In genomic region chr16:19210175-19210924, GRCh38 we compare ENCODE assay signal across 9 cellular contexts. TPM values are rescaled to one million over a fixed set of nuclear protein-coding genes. Genes with fewer than 3 reads are reported as not detected.
DNase-seq lines count a peak whose midpoint lies in the region; ATAC-seq, FAIRE-seq and TF ChIP-seq lines count a peak whose summit lies in the region.
"Had no signal": no experiment of that assay in that cellular context is flagged by ENCODE, and none has a peak within 500 bp of the region (broad histone marks: within the 10 kb centered on the region; RNA-seq: fewer than 3 reads in every experiment).

No MANE protein-coding gene starts in this region.

- TF ChIP-seq POLR2A in HCT116 (IDR thresholded peaks at IDR 0.05; ENCODE audit: borderline replicate concordance, extremely low read depth, insufficient read depth, insufficient read length), result no peak

- no peak overlapping the region for H3K9ac ChIP-seq in HCT116 (ENCODE audit: low read length)
- H3K9ac ChIP-seq in iPS-20b (ENCODE audit: low read depth, low read length), result peak overlapping the region; percentile 16; the same call in 1 of the 2 replicates
- no peak overlapping the region for H3K9ac ChIP-seq in smooth muscle cell (ENCODE audit: low read depth)

- TF ChIP-seq RAD21 in HCT116 (IDR thresholded peaks at IDR 0.05; ENCODE audit: low read depth), result no peak

- intact Hi-C loops in HCT116 (cut with micrococcal nuclease), result no loop called here

- H2AFZ ChIP-seq in HCT116 (ENCODE audit: low read depth, low read length, poor library complexity, severe bottlenecking) (no peak overlapping the region), smooth muscle cell (ENCODE audit: low read depth) (no peak overlapping the region)

- H3K27me3 ChIP-seq in HCT116 (ENCODE audit: insufficient read depth, low read length) (no peaks in the 10 kb centered on the region), iPS-20b (ENCODE audit: insufficient read depth, low read length) (no peaks in the 10 kb centered on the region), SJCRH30 (no peaks in the 10 kb centered on the region), smooth muscle cell (ENCODE audit: low read depth) (no peaks in the 10 kb centered on the region)
- H3K27me3 ChIP-seq: gastrocnemius medialis had no signal

- 52% methylated on average over 10 of the region's 10 CpGs for WGBS in smooth muscle cell (ENCODE audit: low lambda C conversion rate)

- H3K4me3 ChIP-seq in HCT116 (replicated peaks in 1 of 2; ENCODE audit: low read depth in 1 of 2, low read length in 2 of 2) (no peak overlapping the region), iPS-20b (ENCODE audit: low read length) (no peak overlapping the region), SJCRH30 (no peak overlapping the region), smooth muscle cell (no peak overlapping the region)
- H3K4me3 ChIP-seq: gastrocnemius medialis had no signal

- CTCF ChIA-PET in HCT116 (lab: Charles Lee), result no interaction called here

- H3K36me3 ChIP-seq in HCT116 (ENCODE audit: control insufficient read depth in 1 of 2, insufficient read depth in 2 of 2, low read length in 2 of 2), result no peaks in the 10 kb centered on the region
- no peaks in the 10 kb centered on the region for H3K36me3 ChIP-seq in iPS-20b (ENCODE audit: insufficient read depth, low read depth, low read length)
- no peaks in the 10 kb centered on the region for H3K36me3 ChIP-seq in SJCRH30
- no peaks in the 10 kb centered on the region for H3K36me3 ChIP-seq in smooth muscle cell (ENCODE audit: low read depth)
- H3K36me3 ChIP-seq: gastrocnemius medialis had no signal

- no peaks in the 10 kb centered on the region for H3K9me2 ChIP-seq in HCT116 (ENCODE audit: insufficient read depth)

- H3K27ac ChIP-seq in HCT116 (ENCODE audit: low read depth, low read length) (no peak overlapping the region), iPS-20b (ENCODE audit: low read length) (no peak overlapping the region), SJCRH30 (no peak overlapping the region), smooth muscle cell (ENCODE audit: low read depth) (no peak overlapping the region)
- H3K27ac ChIP-seq: gastrocnemius medialis had no signal

- DNase-seq in GM18507 (ENCODE audit: extremely low spot score, insufficient read length, low read depth) (no peak), HCT116 (ENCODE audit: low read depth, low spot score) (peak; percentile 27), NAMALWA (ENCODE audit: low spot score) (peak; percentile 79), GOT3 (lab: John Stamatoyannopoulos, UW) (no peak), SJCRH30 (no peak), smooth muscle cell (lab: John Stamatoyannopoulos, UW; ENCODE audit: unreplicated experiment) (no peak), iPS-NIHi7 (ENCODE audit: extremely low spot score) (no peak)
- DNase-seq: gastrocnemius medialis had no signal

- peak; percentile 70 for ATAC-seq in HCT116
- ATAC-seq: gastrocnemius medialis had no signal

- no peaks in the 10 kb centered on the region for H3K79me2 ChIP-seq in HCT116 (ENCODE audit: insufficient read depth, low read length)
- H3K79me2 ChIP-seq in smooth muscle cell (ENCODE audit: low read depth), result no peaks in the 10 kb centered on the region

- no TSS peak for BruUV-seq in HCT116 (replicated peaks; lab: Mats Ljungman, UMichigan)

- peaks cover 4% of the 10 kb centered on the region in 2 experiments; a peak in 2 of 4 replicates for H3K9me3 ChIP-seq in HCT116 (ENCODE audit: control insufficient read depth in 1 of 2, insufficient read depth in 1 of 2, low read depth in 1 of 2, low read length in 2 of 2)
- peaks cover 5% of the 10 kb centered on the region; the same call in 1 of the 2 replicates for H3K9me3 ChIP-seq in iPS-20b (ENCODE audit: insufficient read depth, low read depth, low read length)
- no peaks in the 10 kb centered on the region for H3K9me3 ChIP-seq in SJCRH30 (replicated peaks)
- no peaks in the 10 kb centered on the region for H3K9me3 ChIP-seq in smooth muscle cell (replicated peaks; ENCODE audit: low read depth)
- H3K9me3 ChIP-seq: gastrocnemius medialis had no signal

- H4K20me1 ChIP-seq in HCT116 (ENCODE audit: insufficient read depth) (no peaks in the 10 kb centered on the region), smooth muscle cell (ENCODE audit: low read depth) (no peaks in the 10 kb centered on the region)

- no peaks in the 10 kb centered on the region for H3F3A ChIP-seq in smooth muscle cell (ENCODE audit: low read depth)

- TF ChIP-seq CTCF in HCT116 (IDR thresholded peaks at IDR 0.05 in 2 of 3, conservative IDR thresholded peaks at IDR 0.05 in 1 of 3; ENCODE audit: borderline replicate concordance in 1 of 3, insufficient read depth in 1 of 3, low read depth in 2 of 3, low read length in 2 of 3), result no peak
- no peak for TF ChIP-seq CTCF in smooth muscle cell (IDR thresholded peaks at IDR 0.05; ENCODE audit: borderline replicate concordance, insufficient read depth, poor library complexity, severe bottlenecking)

- POLR2A ChIA-PET in HCT116 (lab: Charles Lee), result no interaction called here

- H3K4me1 ChIP-seq in HCT116 (ENCODE audit: control insufficient read depth in 1 of 2, insufficient read depth in 2 of 2, low read length in 2 of 2) (peaks cover 10 to 15% of the 10 kb centered on the region in 2 experiments), iPS-20b (ENCODE audit: insufficient read depth, low read length) (peaks cover 11% of the 10 kb centered on the region), SJCRH30 (no peaks in the 10 kb centered on the region), smooth muscle cell (ENCODE audit: low read depth) (peaks cover 12% of the 10 kb centered on the region)
- H3K4me1 ChIP-seq: gastrocnemius medialis had no signal

- RAD21 ChIA-PET in HCT116 (lab: Charles Lee; ENCODE audit: low non-redundant PET in 1 of 2, low total read pairs in 2 of 2, uncharacterized antibody in 2 of 2, unreplicated experiment in 2 of 2), result no interaction called here

- H3K4me2 ChIP-seq in HCT116 (ENCODE audit: low read length) (peak overlapping the region; percentile 38; the same call in 1 of the 2 replicates), smooth muscle cell (no peak overlapping the region)

- FAIRE-seq in GM18507 (lab: Jason Lieb, UNC), result peak; percentile 68

TF ChIP-seq in HCT116, 20 proteins besides CTCF, POLR2A, EP300 and RAD21 (continues in another document):
- no peak for TF ChIP-seq ELF1 (IDR thresholded peaks at IDR 0.05; ENCODE audit: borderline replicate concordance, low read depth)
- no peak for TF ChIP-seq ZFX (IDR thresholded peaks at IDR 0.05)
- TF ChIP-seq, protein P1, sequence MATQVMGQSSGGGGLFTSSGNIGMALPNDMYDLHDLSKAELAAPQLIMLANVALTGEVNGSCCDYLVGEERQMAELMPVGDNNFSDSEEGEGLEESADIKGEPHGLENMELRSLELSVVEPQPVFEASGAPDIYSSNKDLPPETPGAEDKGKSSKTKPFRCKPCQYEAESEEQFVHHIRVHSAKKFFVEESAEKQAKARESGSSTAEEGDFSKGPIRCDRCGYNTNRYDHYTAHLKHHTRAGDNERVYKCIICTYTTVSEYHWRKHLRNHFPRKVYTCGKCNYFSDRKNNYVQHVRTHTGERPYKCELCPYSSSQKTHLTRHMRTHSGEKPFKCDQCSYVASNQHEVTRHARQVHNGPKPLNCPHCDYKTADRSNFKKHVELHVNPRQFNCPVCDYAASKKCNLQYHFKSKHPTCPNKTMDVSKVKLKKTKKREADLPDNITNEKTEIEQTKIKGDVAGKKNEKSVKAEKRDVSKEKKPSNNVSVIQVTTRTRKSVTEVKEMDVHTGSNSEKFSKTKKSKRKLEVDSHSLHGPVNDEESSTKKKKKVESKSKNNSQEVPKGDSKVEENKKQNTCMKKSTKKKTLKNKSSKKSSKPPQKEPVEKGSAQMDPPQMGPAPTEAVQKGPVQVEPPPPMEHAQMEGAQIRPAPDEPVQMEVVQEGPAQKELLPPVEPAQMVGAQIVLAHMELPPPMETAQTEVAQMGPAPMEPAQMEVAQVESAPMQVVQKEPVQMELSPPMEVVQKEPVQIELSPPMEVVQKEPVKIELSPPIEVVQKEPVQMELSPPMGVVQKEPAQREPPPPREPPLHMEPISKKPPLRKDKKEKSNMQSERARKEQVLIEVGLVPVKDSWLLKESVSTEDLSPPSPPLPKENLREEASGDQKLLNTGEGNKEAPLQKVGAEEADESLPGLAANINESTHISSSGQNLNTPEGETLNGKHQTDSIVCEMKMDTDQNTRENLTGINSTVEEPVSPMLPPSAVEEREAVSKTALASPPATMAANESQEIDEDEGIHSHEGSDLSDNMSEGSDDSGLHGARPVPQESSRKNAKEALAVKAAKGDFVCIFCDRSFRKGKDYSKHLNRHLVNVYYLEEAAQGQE (IDR thresholded peaks at IDR 0.05; ENCODE audit: low read depth), result no peak
- no peak for TF ChIP-seq TCF7L2 (IDR thresholded peaks at IDR 0.05; ENCODE audit: borderline replicate concordance, extremely low read depth, insufficient read depth, insufficient read length)
- TF ChIP-seq CEBPB (IDR thresholded peaks at IDR 0.05; ENCODE audit: low read depth), result no peak
- peak; percentile 20; the same call in 1 of the 2 replicates for TF ChIP-seq JUND (IDR thresholded peaks at IDR 0.05)
- no peak for TF ChIP-seq SRF (IDR thresholded peaks at IDR 0.05; ENCODE audit: low read depth)
- TF ChIP-seq ATF3 (IDR thresholded peaks at IDR 0.05), result no peak
- 0 out of 2 replicates have a peak, but pooled peaks have one; percentile 11 for TF ChIP-seq SP1 (IDR thresholded peaks at IDR 0.05; ENCODE audit: low read depth)
- TF ChIP-seq FOSL1 (IDR thresholded peaks at IDR 0.05; ENCODE audit: low read depth), result peak; percentile 49
- TF ChIP-seq, protein P2, sequence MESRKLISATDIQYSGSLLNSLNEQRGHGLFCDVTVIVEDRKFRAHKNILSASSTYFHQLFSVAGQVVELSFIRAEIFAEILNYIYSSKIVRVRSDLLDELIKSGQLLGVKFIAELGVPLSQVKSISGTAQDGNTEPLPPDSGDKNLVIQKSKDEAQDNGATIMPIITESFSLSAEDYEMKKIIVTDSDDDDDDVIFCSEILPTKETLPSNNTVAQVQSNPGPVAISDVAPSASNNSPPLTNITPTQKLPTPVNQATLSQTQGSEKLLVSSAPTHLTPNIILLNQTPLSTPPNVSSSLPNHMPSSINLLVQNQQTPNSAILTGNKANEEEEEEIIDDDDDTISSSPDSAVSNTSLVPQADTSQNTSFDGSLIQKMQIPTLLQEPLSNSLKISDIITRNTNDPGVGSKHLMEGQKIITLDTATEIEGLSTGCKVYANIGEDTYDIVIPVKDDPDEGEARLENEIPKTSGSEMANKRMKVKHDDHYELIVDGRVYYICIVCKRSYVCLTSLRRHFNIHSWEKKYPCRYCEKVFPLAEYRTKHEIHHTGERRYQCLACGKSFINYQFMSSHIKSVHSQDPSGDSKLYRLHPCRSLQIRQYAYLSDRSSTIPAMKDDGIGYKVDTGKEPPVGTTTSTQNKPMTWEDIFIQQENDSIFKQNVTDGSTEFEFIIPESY (IDR thresholded peaks at IDR 0.05; ENCODE audit: extremely low read depth, insufficient replicate concordance, low read length), result no peak

RNA-seq across cellular contexts. Expression of gene SYT17, which starts 42.3 kb away (rescaled TPM):
- total RNA-seq in HCT116 (2021; ENCODE audit: unreplicated experiment) (10.3 TPM), smooth muscle cell (2.0 and 2.2 TPM in 2 replicates)
- 10.5 and 12.9 TPM in 2 replicates for polyA plus RNA-seq in HCT116 (2012)
- total RNA-seq in SJCRH30 (2014; rRNA removed; shearing (Covaris generic)), result 10.6 and 11.3 TPM in 2 replicates
- 3.9 and 4.0 TPM in 2 replicates for polyA plus RNA-seq in smooth muscle cell

Comparison
In these comparisons a context has a peak if more than half of its experiments do, and no peak if none do; other contexts are left out.
1. DNase-seq: peak in HCT116 (single experiment) and NAMALWA (single experiment); none in GM18507 (single experiment), GOT3 (single experiment), SJCRH30 (0 of 2), smooth muscle cell (single experiment) and iPS-NIHi7 (single experiment).